Comparison of ENCODE assay signal across 1 cellular context in the genomic region with DNA sequence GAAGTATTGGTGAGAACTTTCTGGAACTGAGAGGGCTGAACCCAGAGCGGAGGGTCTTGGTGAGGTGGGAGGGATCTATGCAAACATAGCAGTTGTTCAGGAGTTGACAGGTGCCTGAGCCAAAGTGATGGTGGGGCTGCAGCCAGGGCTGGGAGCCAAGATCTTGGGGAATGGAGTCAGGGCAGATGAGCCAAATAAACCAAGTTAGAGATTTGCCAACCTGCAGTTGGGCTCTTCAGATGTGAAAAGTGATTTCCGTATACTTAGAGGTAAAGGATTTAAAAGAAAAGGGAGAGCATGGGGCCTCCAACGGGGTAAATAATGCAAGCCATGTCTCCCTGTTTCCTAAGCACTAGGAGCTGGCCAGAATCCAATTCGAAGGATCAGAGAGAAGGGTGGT.
TF ChIP-seq lines count a peak whose summit lies in the region.

No MANE protein-coding gene starts in this region.

TF ChIP-seq in H1, 55 proteins besides CTCF, POLR2A, EP300 and RAD21:
- TF ChIP-seq EZH2 (IDR thresholded peaks at IDR 0.05; ENCODE audit: low read depth, low read length, severe bottlenecking) = no peak
- no peak for TF ChIP-seq KDM4A (IDR thresholded peaks at IDR 0.05; ENCODE audit: low read depth, low read length, severe bottlenecking)
- no peak for TF ChIP-seq TCF12 (IDR thresholded peaks at IDR 0.05; ENCODE audit: low read depth, low read length)
- no peak for TF ChIP-seq BRCA1 (IDR thresholded peaks at IDR 0.05; ENCODE audit: low read depth, low read length)
- no peak for TF ChIP-seq RXRA (IDR thresholded peaks at IDR 0.05; ENCODE audit: insufficient read depth, low read depth, low read length)
- no peak for TF ChIP-seq EGR1 (IDR thresholded peaks at IDR 0.05; ENCODE audit: borderline replicate concordance, low read depth, low read length)
- no peak for TF ChIP-seq SP2 (IDR thresholded peaks at IDR 0.05; ENCODE audit: low read length)
- TF ChIP-seq SIRT6 (IDR thresholded peaks at IDR 0.05; ENCODE audit: low read length) = no peak
- TF ChIP-seq BCL11A (IDR thresholded peaks at IDR 0.05; ENCODE audit: low read depth in 2 of 2, low read length in 2 of 2) = no peak
- TF ChIP-seq, protein P1, sequence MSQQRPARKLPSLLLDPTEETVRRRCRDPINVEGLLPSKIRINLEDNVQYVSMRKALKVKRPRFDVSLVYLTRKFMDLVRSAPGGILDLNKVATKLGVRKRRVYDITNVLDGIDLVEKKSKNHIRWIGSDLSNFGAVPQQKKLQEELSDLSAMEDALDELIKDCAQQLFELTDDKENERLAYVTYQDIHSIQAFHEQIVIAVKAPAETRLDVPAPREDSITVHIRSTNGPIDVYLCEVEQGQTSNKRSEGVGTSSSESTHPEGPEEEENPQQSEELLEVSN (IDR thresholded peaks at IDR 0.05) = no peak
- no peak for TF ChIP-seq CEBPB (IDR thresholded peaks at IDR 0.05; ENCODE audit: low read depth, low read length)
- no peak for TF ChIP-seq SUZ12 (IDR thresholded peaks at IDR 0.05; ENCODE audit: low read length)
- no peak for TF ChIP-seq SP4 (IDR thresholded peaks at IDR 0.05; ENCODE audit: low read length)
- no peak for TF ChIP-seq TAF7 (optimal IDR thresholded peaks at IDR 0.05; ENCODE audit: borderline replicate concordance, low read depth, low read length)
- no peak for TF ChIP-seq GABPA (IDR thresholded peaks at IDR 0.05; ENCODE audit: borderline replicate concordance, insufficient read depth, low read length)
- TF ChIP-seq HDAC2 (IDR thresholded peaks at IDR 0.05; ENCODE audit: borderline replicate concordance in 1 of 2, low read depth in 2 of 2, low read length in 2 of 2) = no peak
- TF ChIP-seq SP1 (IDR thresholded peaks at IDR 0.05; ENCODE audit: low read depth, low read length) = no peak
- TF ChIP-seq NANOG (IDR thresholded peaks at IDR 0.05; ENCODE audit: insufficient read depth, low read depth, low read length, poor library complexity, severe bottlenecking) = no peak
- no peak for TF ChIP-seq TEAD4 (IDR thresholded peaks at IDR 0.05; ENCODE audit: low read depth, low read length)
